Comparison of ENCODE assay signal across 26 cellular contexts in the genomic region with DNA sequence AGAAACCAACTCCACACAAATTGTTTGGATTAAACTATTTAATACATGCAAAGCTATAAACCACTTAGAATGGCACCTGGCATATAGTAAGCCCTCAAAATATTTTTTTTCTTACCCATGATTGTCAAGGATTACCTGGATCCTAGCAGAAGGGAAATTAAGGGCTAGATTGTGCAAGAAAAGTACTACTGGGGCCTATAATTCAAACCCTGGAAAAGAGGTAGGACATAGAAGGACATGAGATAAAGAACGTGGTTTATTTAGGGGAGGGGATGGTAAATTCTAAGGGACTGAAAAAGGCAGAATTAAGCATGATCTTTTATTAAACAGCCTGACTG.
"Had no signal": no experiment of that assay in that cellular context is flagged by ENCODE, and none has a peak within 500 bp of the region (broad histone marks: within the 10 kb centered on the region; RNA-seq: fewer than 3 reads in every experiment).

No MANE protein-coding gene starts in this region.

- H3K4me1 ChIP-seq: colonic mucosa, esophagus muscularis mucosa, esophagus squamous epithelium, gastrocnemius medialis, gastroesophageal sphincter had no signal

- H3K79me2 ChIP-seq: hepatocyte had no signal

- H3K4me3 ChIP-seq: colonic mucosa, coronary artery, dorsolateral prefrontal cortex, esophagus muscularis mucosa, esophagus squamous epithelium, gastrocnemius medialis, gastroesophageal sphincter, heart left ventricle, heart right ventricle, hepatocyte had no signal

- H3K4me2 ChIP-seq: hepatocyte had no signal

- H3K9me3 Mint-ChIP-seq: dendritic cell treated with granulocyte-macrophage colony-stimulating factor and Interleukin-4, amounts not matched to agents 40 ng/mL and 50 ng/mL, for 4 days; effector memory CD8-positive, alpha-beta T cell; endodermal cell had no signal

- H2AFZ ChIP-seq: hepatocyte had no signal

- DNase-seq: colonic mucosa; cortex of kidney; dermis blood vessel endothelial cell; dorsolateral prefrontal cortex; effector CD4-positive, alpha-beta T cell; effector CD8-positive, alpha-beta T cell; effector memory CD4-positive, alpha-beta T cell; effector memory CD8-positive, alpha-beta T cell; endodermal cell; esophagus squamous epithelium; foreskin keratinocyte; foreskin melanocyte; gastrocnemius medialis; glutamatergic neuron; heart left ventricle; heart right ventricle had no signal

- H3K4me3 Mint-ChIP-seq: dendritic cell treated with granulocyte-macrophage colony-stimulating factor and Interleukin-4, amounts not matched to agents 40 ng/mL and 50 ng/mL, for 4 days; effector memory CD8-positive, alpha-beta T cell; endodermal cell had no signal

- ATAC-seq: effector memory CD8-positive, alpha-beta T cell; esophagus mucosa; foreskin keratinocyte; gastrocnemius medialis; gastroesophageal sphincter; heart left ventricle; heart right ventricle had no signal

- H3K36me3 ChIP-seq: colonic mucosa, esophagus muscularis mucosa, esophagus squamous epithelium, gastrocnemius medialis, gastroesophageal sphincter, heart left ventricle, heart right ventricle had no signal

- H3K27me3 ChIP-seq: colonic mucosa, esophagus muscularis mucosa, foreskin keratinocyte, gastrocnemius medialis, gastroesophageal sphincter, heart right ventricle, hepatocyte had no signal

- FAIRE-seq: endometrium, endothelial cell of umbilical vein, frontal cortex had no signal

- H3K27ac ChIP-seq: colonic mucosa, coronary artery, dorsolateral prefrontal cortex, epithelial cell of prostate, esophagus muscularis mucosa, esophagus squamous epithelium, foreskin keratinocyte, gastrocnemius medialis, gastroesophageal sphincter, heart left ventricle, heart right ventricle, hepatocyte had no signal

- H3K9me3 ChIP-seq: colonic mucosa, esophagus muscularis mucosa, esophagus squamous epithelium, gastrocnemius medialis, gastroesophageal sphincter, heart left ventricle, heart right ventricle had no signal

- H3K27ac Mint-ChIP-seq: dendritic cell treated with granulocyte-macrophage colony-stimulating factor and Interleukin-4, amounts not matched to agents 40 ng/mL and 50 ng/mL, for 4 days; effector memory CD8-positive, alpha-beta T cell; endodermal cell had no signal
